16 cellular contexts compared by ENCODE assay signal in genomic region chr17:67980456-67980855, GRCh38. TPM values are rescaled to one million over a fixed set of nuclear protein-coding genes. Genes with fewer than 3 reads are reported as not detected.
DNase-seq lines count a peak whose midpoint lies in the region; TF ChIP-seq lines count a peak whose summit lies in the region.
"Had no signal": no experiment of that assay in that cellular context is flagged by ENCODE, and none has a peak within 500 bp of the region (broad histone marks: within the 10 kb centered on the region; RNA-seq: fewer than 3 reads in every experiment).

No MANE protein-coding gene starts in this region.

- peaks cover 29% of the 10 kb centered on the region for H3K36me3 ChIP-seq in suprapubic skin

- DNase-seq in DMS 273 (lab: John Stamatoyannopoulos, UW; ENCODE audit: unreplicated experiment) (peak; percentile 12), DMS 273 treated with DMSO at 0.1 percent for 48 hours (lab: John Stamatoyannopoulos, UW) (no peak), NCI-H446 (lab: John Stamatoyannopoulos, UW) (peak; percentile 34 to 50), neural crest cell (ENCODE audit: low read depth, low spot score) (no peak), NK-92 (lab: John Stamatoyannopoulos, UW; ENCODE audit: unreplicated experiment) (no peak), suprapubic skin (ENCODE audit: low spot score in 2 of 2) (no peak), COLO829 (ENCODE audit: low spot score) (no peak)
- DNase-seq: activated effector memory CD4-positive, alpha-beta T cell treated with anti-CD3 and anti-CD28 coated beads, Interleukin-2, amount 50 U/mL, for 16 hours; heart left ventricle; lower lobe of right lung; naive thymus-derived CD4-positive, alpha-beta T cell; Right ventricle myocardium superior; stimulated activated CD4-positive, alpha-beta T cell treated with anti-CD3 and anti-CD28 coated beads, Interleukin-4, amount 100 ng/mL, for 4 hours had no signal

- no peak for TF ChIP-seq EP300 in suprapubic skin (IDR thresholded peaks at IDR 0.05)

- H3K36me3 Mint-ChIP-seq in brain (peaks cover 47% of the 10 kb centered on the region), neural crest cell (ENCODE audit: low read depth) (peaks cover 10% of the 10 kb centered on the region)

- H3K9me3 ChIP-seq in suprapubic skin, result no peaks in the 10 kb centered on the region
- H3K9me3 ChIP-seq: heart left ventricle, lower lobe of right lung had no signal

- H3K4me1 Mint-ChIP-seq in brain (peaks cover 6% of the 10 kb centered on the region), neural crest cell (peaks cover 16% of the 10 kb centered on the region)
- H3K4me1 Mint-ChIP-seq: naive thymus-derived CD4-positive, alpha-beta T cell had no signal

- H3K9me3 Mint-ChIP-seq in brain, result no peaks in the 10 kb centered on the region
- no peaks in the 10 kb centered on the region for H3K9me3 Mint-ChIP-seq in neural crest cell

- TF ChIP-seq CTCF in brain (conservative IDR thresholded peaks at IDR 0.05) (no peak), neural crest cell (conservative IDR thresholded peaks at IDR 0.05) (no peak), suprapubic skin (IDR thresholded peaks at IDR 0.05) (no peak)

- 84% methylated on average over 2 of the region's 2 CpGs for WGBS in suprapubic skin

- H3K4me3 ChIP-seq in suprapubic skin, result no peak overlapping the region
- H3K4me3 ChIP-seq: heart left ventricle, lower lobe of right lung, smooth muscle cell had no signal

- no peaks in the 10 kb centered on the region for H3K27me3 ChIP-seq in suprapubic skin
- H3K27me3 ChIP-seq: heart left ventricle had no signal

- H3K27ac ChIP-seq in suprapubic skin, result no peak overlapping the region
- H3K27ac ChIP-seq: 22Rv1, heart left ventricle, lower lobe of right lung had no signal

- H3K4me3 Mint-ChIP-seq in brain (peak overlapping the region in 1 of 5 experiments; percentile 54), neural crest cell (peak overlapping the region; percentile 44)
- H3K4me3 Mint-ChIP-seq: naive thymus-derived CD4-positive, alpha-beta T cell had no signal

- H3K27ac Mint-ChIP-seq in brain (peak overlapping the region in 4 of 5 experiments; percentile 53 to 97 (median 88)), neural crest cell (ENCODE audit: unreplicated experiment) (peak overlapping the region; percentile 27)

- TF ChIP-seq POLR2A in suprapubic skin (IDR thresholded peaks at IDR 0.05), result no peak

- no peaks in the 10 kb centered on the region for H3K4me1 ChIP-seq in suprapubic skin
- H3K4me1 ChIP-seq: heart left ventricle, lower lobe of right lung had no signal

- no peaks in the 10 kb centered on the region for H3K27me3 Mint-ChIP-seq in brain
- H3K27me3 Mint-ChIP-seq in neural crest cell (ENCODE audit: low read depth), result no peaks in the 10 kb centered on the region
- H3K27me3 Mint-ChIP-seq: naive thymus-derived CD4-positive, alpha-beta T cell had no signal

RNA-seq across cellular contexts. Expression of gene C17orf58, which starts 15.8 kb away (rescaled TPM):
- 27.5 TPM for polyA plus RNA-seq in brain (ENCODE audit: insufficient read depth, low read depth, low replicate concordance)
- 16.4 and 18.9 TPM in 2 replicates for total RNA-seq in neural crest cell
- 1 to 10 TPM; 3.4 to 8.0 (median 5.6) TPM for total RNA-seq in suprapubic skin

RNA-seq across cellular contexts. Expression of gene KPNA2, which starts 55.1 kb away (rescaled TPM):
- 168 TPM for polyA plus RNA-seq in brain (ENCODE audit: insufficient read depth, low read depth, low replicate concordance)
- total RNA-seq in neural crest cell (376 and 397 TPM in 2 replicates), suprapubic skin (10 to 100 TPM in 3 of 4 donors, 1 to 10 TPM in 1; 6.4 to 38.8 (median 26.9) TPM)

Comparison
In these comparisons a context has a peak if more than half of its experiments do, and no peak if none do; other contexts are left out.
1. DNase-seq: peak in DMS 273 (single experiment) and NCI-H446 (2 of 2); none in DMS 273 treated with DMSO at 0.1 percent for 48 hours (single experiment), neural crest cell (single experiment), NK-92 (single experiment), suprapubic skin (0 of 2) and COLO829 (single experiment).